ENCODE assay signal across 9 cellular contexts in the genomic region with DNA sequence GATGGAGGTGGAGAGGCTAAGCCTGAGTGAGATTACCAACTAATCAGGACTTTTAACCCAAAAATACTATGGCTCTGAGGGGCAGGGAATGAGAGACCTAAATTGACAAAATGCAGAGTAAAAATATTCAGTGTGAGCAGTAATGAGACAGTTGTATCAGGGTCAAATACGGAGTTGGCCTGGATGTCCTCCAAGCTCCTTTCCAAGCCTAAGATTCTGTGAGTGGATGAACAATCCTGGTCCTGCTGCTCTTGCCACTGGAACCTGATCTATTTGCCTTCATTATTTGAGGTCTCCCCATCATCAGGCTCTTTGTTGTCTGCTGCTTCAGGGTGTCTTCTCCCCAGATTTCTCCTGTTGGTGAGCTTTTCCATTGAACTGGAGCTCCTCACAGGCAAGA. TPM values are rescaled to one million over a fixed set of nuclear protein-coding genes. Genes with fewer than 3 reads are reported as not detected.
DNase-seq lines count a peak whose midpoint lies in the region; ATAC-seq and TF ChIP-seq lines count a peak whose summit lies in the region.
"Had no signal": no experiment of that assay in that cellular context is flagged by ENCODE, and none has a peak within 500 bp of the region (broad histone marks: within the 10 kb centered on the region; RNA-seq: fewer than 3 reads in every experiment).

No MANE protein-coding gene starts in this region.

- H3K36me3 ChIP-seq in transverse colon, result no peaks in the 10 kb centered on the region
- H3K36me3 ChIP-seq: pancreas had no signal

- POLR2A ChIA-PET in activated naive CD8-positive, alpha-beta T cell treated with anti-CD3 and anti-CD28 coated beads, Interleukin-2, amount 10 ng/mL, durations not matched to agents 7 days and 5 days (lab: Charles Lee), result no interaction called here
- POLR2A ChIA-PET in T-cell (lab: Charles Lee), result no interaction called here

- no peak for ATAC-seq in activated naive CD8-positive, alpha-beta T cell treated with anti-CD3 and anti-CD28 coated beads, Interleukin-2, amount 10 ng/mL, durations not matched to agents 7 days and 5 days (ENCODE audit: low read depth)
- no peak for ATAC-seq in T-cell (replicated peaks in 1 of 4)
- no peak for ATAC-seq in GM18907 (IDR thresholded peaks at IDR 0.05; ENCODE audit: unreplicated experiment)
- ATAC-seq: pancreas had no signal

- DNase-seq in activated naive CD8-positive, alpha-beta T cell treated with anti-CD3 and anti-CD28 coated beads, Interleukin-2, amount 10 ng/mL, durations not matched to agents 7 days and 5 days, result no peak
- DNase-seq in activated naive CD8-positive, alpha-beta T cell treated with anti-CD3 and anti-CD28 coated beads for 36 hours, result no peak
- DNase-seq in T-cell, result no peak
- DNase-seq in foreskin fibroblast, result peak in 1 of 2 donors; percentile 46
- no peak for DNase-seq in transverse colon
- no peak for DNase-seq in islet precursor cell
- no peak for DNase-seq in AG08395 (ENCODE audit: low spot score)
- DNase-seq: pancreas had no signal

- peak overlapping the region; percentile 48 to 59 for H3K4me3 ChIP-seq in foreskin fibroblast (ENCODE audit: low read depth in 1 of 2, low read length in 2 of 2)
- no peak overlapping the region for H3K4me3 ChIP-seq in transverse colon
- H3K4me3 ChIP-seq: pancreas had no signal

- no peaks in the 10 kb centered on the region for H3K27me3 ChIP-seq in transverse colon
- H3K27me3 ChIP-seq: pancreas had no signal

- intact Hi-C loops in transverse colon (cut with DNase I; ENCODE audit: low total_unique reads), result no loop called here

- no peak for TF ChIP-seq EP300 in transverse colon (IDR thresholded peaks at IDR 0.05; ENCODE audit: low read depth)

- TF ChIP-seq POLR2A in transverse colon (IDR thresholded peaks at IDR 0.05), result no peak

- H3K9me3 Mint-ChIP-seq in activated naive CD8-positive, alpha-beta T cell treated with anti-CD3 and anti-CD28 coated beads, Interleukin-2, amount 10 ng/mL, durations not matched to agents 7 days and 5 days, result peaks cover 2% of the 10 kb centered on the region
- H3K9me3 Mint-ChIP-seq in activated naive CD8-positive, alpha-beta T cell treated with anti-CD3 and anti-CD28 coated beads for 36 hours, result peaks cover 9% of the 10 kb centered on the region
- no peaks in the 10 kb centered on the region for H3K9me3 Mint-ChIP-seq in T-cell

- in situ Hi-C loops in transverse colon (cut with MboI; ENCODE audit: low pct_ligation_motif_present in 1 of 4, low pct_unique_long_range_greater_than_20kb in 1 of 4, low sequenced_read_pairs in 3 of 4), result no loop called here

- H3K4me1 ChIP-seq in transverse colon, result peaks cover 0 to 12% (median 0%) of the 10 kb centered on the region in 4 donors
- H3K4me1 ChIP-seq: pancreas had no signal

- H3K36me3 Mint-ChIP-seq in activated naive CD8-positive, alpha-beta T cell treated with anti-CD3 and anti-CD28 coated beads, Interleukin-2, amount 10 ng/mL, durations not matched to agents 7 days and 5 days, result peaks cover 2% of the 10 kb centered on the region
- peaks cover 1% of the 10 kb centered on the region for H3K36me3 Mint-ChIP-seq in activated naive CD8-positive, alpha-beta T cell treated with anti-CD3 and anti-CD28 coated beads for 36 hours
- H3K36me3 Mint-ChIP-seq in T-cell, result no peaks in the 10 kb centered on the region

- CTCF ChIA-PET in T-cell (lab: Charles Lee), result interaction anchor here in 1 of 2 donors (1.8 kb wide), 1 partner anchor 19 kb away, joined by 4 read pairs; no protein-coding TSS in a partner anchor

- no peaks in the 10 kb centered on the region for H3K27me3 Mint-ChIP-seq in activated naive CD8-positive, alpha-beta T cell treated with anti-CD3 and anti-CD28 coated beads, Interleukin-2, amount 10 ng/mL, durations not matched to agents 7 days and 5 days
- no peaks in the 10 kb centered on the region for H3K27me3 Mint-ChIP-seq in activated naive CD8-positive, alpha-beta T cell treated with anti-CD3 and anti-CD28 coated beads for 36 hours
- H3K27me3 Mint-ChIP-seq in T-cell, result no peaks in the 10 kb centered on the region

- 74 to 80% methylated on average over 1 of the region's 1 CpG for whole genome bisulfite sequencing in transverse colon (ENCODE audit: low coverage in 1 of 2), 2 donors

- peaks cover 27% of the 10 kb centered on the region for H3K4me1 Mint-ChIP-seq in activated naive CD8-positive, alpha-beta T cell treated with anti-CD3 and anti-CD28 coated beads, Interleukin-2, amount 10 ng/mL, durations not matched to agents 7 days and 5 days
- H3K4me1 Mint-ChIP-seq in activated naive CD8-positive, alpha-beta T cell treated with anti-CD3 and anti-CD28 coated beads for 36 hours, result peaks cover 24% of the 10 kb centered on the region
- H3K4me1 Mint-ChIP-seq in T-cell, result peaks cover 32 to 48% (median 33%) of the 10 kb centered on the region in 3 donors

- peak overlapping the region in 3 of 4 donors; percentile 56 to 73 (median 67) for H3K27ac ChIP-seq in transverse colon
- H3K27ac ChIP-seq: pancreas had no signal

- no peaks in the 10 kb centered on the region for H3K9me3 ChIP-seq in transverse colon
- H3K9me3 ChIP-seq: pancreas had no signal

- TF ChIP-seq CTCF in foreskin fibroblast (IDR thresholded peaks at IDR 0.05; ENCODE audit: low read depth, low read length) (no peak), transverse colon (IDR thresholded peaks at IDR 0.05) (no peak)

- H3K27ac Mint-ChIP-seq in activated naive CD8-positive, alpha-beta T cell treated with anti-CD3 and anti-CD28 coated beads, Interleukin-2, amount 10 ng/mL, durations not matched to agents 7 days and 5 days, result peak overlapping the region; percentile 13
- no peak overlapping the region for H3K27ac Mint-ChIP-seq in activated naive CD8-positive, alpha-beta T cell treated with anti-CD3 and anti-CD28 coated beads for 36 hours
- H3K27ac Mint-ChIP-seq in T-cell, result peak overlapping the region in 1 of 2 donors; percentile 96

- H3K4me3 Mint-ChIP-seq in activated naive CD8-positive, alpha-beta T cell treated with anti-CD3 and anti-CD28 coated beads, Interleukin-2, amount 10 ng/mL, durations not matched to agents 7 days and 5 days, result peak overlapping the region; percentile 36
- no peak overlapping the region for H3K4me3 Mint-ChIP-seq in activated naive CD8-positive, alpha-beta T cell treated with anti-CD3 and anti-CD28 coated beads for 36 hours
- H3K4me3 Mint-ChIP-seq in T-cell, result peak overlapping the region in 2 of 3 donors; percentile 39 to 67

RNA-seq across cellular contexts. Expression of a gene that starts 1.1 kb away (rescaled TPM):
- 1 to 10 TPM in 1 of 2 experiments, under 1 TPM in 1; 0.44 to 1.0 TPM for total RNA-seq in activated naive CD8-positive, alpha-beta T cell treated with anti-CD3 and anti-CD28 coated beads, Interleukin-2, amount 10 ng/mL, durations not matched to agents 7 days and 5 days
- under 1 TPM in 1 of 2 experiments, not detected in 1; 0.08 TPM for total RNA-seq in activated naive CD8-positive, alpha-beta T cell treated with anti-CD3 and anti-CD28 coated beads for 36 hours
- under 1 TPM; 0.14 to 0.76 (median 0.40) TPM for total RNA-seq in T-cell
- under 1 TPM in 2 of 4 donors, not detected in 2; 0.27 to 0.64 TPM for total RNA-seq in transverse colon

Comparison
In these comparisons a context has a peak if more than half of its experiments do, and no peak if none do; other contexts are left out.
1. H3K4me3 ChIP-seq: peak in foreskin fibroblast (2 of 2); none in transverse colon (0 of 4).